Comparison of ENCODE assay signal across 2 cellular contexts in the genomic region with DNA sequence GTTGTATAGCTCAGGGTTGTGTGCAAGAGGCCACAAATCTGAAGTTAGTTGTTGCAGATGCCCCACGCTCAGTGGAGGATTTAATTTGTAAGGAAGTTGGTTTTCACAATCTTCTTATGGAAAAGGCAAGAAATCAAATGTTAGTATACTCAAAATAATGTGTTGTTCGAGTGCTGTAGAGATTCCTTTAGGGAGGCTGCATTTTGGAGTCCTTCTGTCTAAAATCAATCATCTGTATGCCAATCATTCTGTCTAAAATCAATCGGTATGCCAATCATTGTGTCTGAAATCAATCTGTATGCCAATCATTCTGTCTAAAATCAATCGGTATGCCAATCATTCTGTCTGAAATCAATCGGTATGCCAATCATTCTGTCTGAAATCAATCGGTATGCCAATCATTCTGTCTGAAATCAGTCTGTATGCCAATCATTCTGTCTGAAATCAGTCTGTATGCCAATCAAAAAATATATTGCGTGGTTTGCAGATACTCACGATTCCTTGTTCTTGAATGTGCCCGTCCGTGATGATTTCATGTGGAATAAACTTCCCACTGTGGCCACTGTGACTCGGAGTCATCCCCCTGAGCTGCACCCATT. TPM values are rescaled to one million over a fixed set of nuclear protein-coding genes. Genes with fewer than 3 reads are reported as not detected.
"Had no signal": no experiment of that assay in that cellular context is flagged by ENCODE, and none has a peak within 500 bp of the region (broad histone marks: within the 10 kb centered on the region; RNA-seq: fewer than 3 reads in every experiment).

No MANE protein-coding gene starts in this region.

RNA-seq across cellular contexts. Expression of gene VIPR2, which starts 19.1 kb away (rescaled TPM):
- total RNA-seq: GM23248, HFFc6 had no signal
- polyA plus RNA-seq: GM23248 had no signal
